19 cellular contexts compared by ENCODE assay signal in genomic region chr3:108175352-108175751, GRCh38. TPM values are rescaled to one million over a fixed set of nuclear protein-coding genes. Genes with fewer than 3 reads are reported as not detected.
DNase-seq lines count a peak whose midpoint lies in the region; ATAC-seq, FAIRE-seq and TF ChIP-seq lines count a peak whose summit lies in the region.
"Had no signal": no experiment of that assay in that cellular context is flagged by ENCODE, and none has a peak within 500 bp of the region (broad histone marks: within the 10 kb centered on the region; RNA-seq: fewer than 3 reads in every experiment).

No MANE protein-coding gene starts in this region.

- peaks cover 24% of the 10 kb centered on the region for H3K4me1 Mint-ChIP-seq in activated naive CD8-positive, alpha-beta T cell treated with anti-CD3 and anti-CD28 coated beads for 36 hours

- H3K27ac Mint-ChIP-seq in activated naive CD8-positive, alpha-beta T cell treated with anti-CD3 and anti-CD28 coated beads for 36 hours = no peak overlapping the region
- H3K27ac Mint-ChIP-seq: activated B cell treated with CpG ODN at 0.5 μM for 24 hours, CD14-positive monocyte, naive B cell, type B pancreatic cell had no signal

- H3K27ac ChIP-seq in iPS-20b (ENCODE audit: low read length) = no peak overlapping the region
- H3K27ac ChIP-seq: brain microvascular endothelial cell, ovary, sigmoid colon, stomach had no signal

- no peaks in the 10 kb centered on the region for H3K9me3 ChIP-seq in iPS-20b (ENCODE audit: insufficient read depth, low read depth, low read length)
- H3K9me3 ChIP-seq: ovary, sigmoid colon, stomach had no signal

- no peaks in the 10 kb centered on the region for H3K36me3 ChIP-seq in iPS-20b (ENCODE audit: insufficient read depth, low read depth, low read length)
- H3K36me3 ChIP-seq: brain microvascular endothelial cell, ovary, sigmoid colon, stomach had no signal

- peaks cover 10% of the 10 kb centered on the region for H3K36me3 Mint-ChIP-seq in activated naive CD8-positive, alpha-beta T cell treated with anti-CD3 and anti-CD28 coated beads for 36 hours

- H3K9ac ChIP-seq in iPS-20b (ENCODE audit: low read depth, low read length) = peak overlapping the region; percentile 38; the same call in 1 of the 2 replicates

- no peak for TF ChIP-seq POLR2A in H54 (IDR thresholded peaks at IDR 0.05; ENCODE audit: low read depth, low read length)

- H3K4me3 ChIP-seq in iPS-20b (ENCODE audit: low read length) = no peak overlapping the region
- H3K4me3 ChIP-seq: ovary, sigmoid colon, stomach had no signal

- H3K4me3 Mint-ChIP-seq in activated naive CD8-positive, alpha-beta T cell treated with anti-CD3 and anti-CD28 coated beads for 36 hours = peak overlapping the region; percentile 47
- H3K4me3 Mint-ChIP-seq: activated B cell treated with CpG ODN at 0.5 μM for 24 hours, CD14-positive monocyte, naive B cell, type B pancreatic cell had no signal

- DNase-seq in activated CD4-positive, CD25-positive, alpha-beta regulatory T cell treated with anti-CD3 and anti-CD28 coated beads, Interleukin-2, amount 50 U/mL, for 72 hours = no peak
- DNase-seq in H54 (ENCODE audit: insufficient read length, low spot score) (no peak), medulla oblongata (ENCODE audit: extremely low spot score) (no peak), kidney glomerular epithelial cell (lab: John Stamatoyannopoulos, UW) (no peak)
- DNase-seq in activated naive CD8-positive, alpha-beta T cell treated with anti-CD3 and anti-CD28 coated beads for 36 hours = no peak
- DNase-seq: activated B cell treated with CpG ODN at 0.5 μM for 24 hours; activated gamma-delta T cell treated with Interleukin-2 at 50 U/mL for 16 hours; brain microvascular endothelial cell; naive B cell; NCI-H1694 treated with DMSO at 0.1 percent for 48 hours; ovary; sigmoid colon; stimulated activated CD4-positive, alpha-beta T cell treated with anti-CD3 and anti-CD28 coated beads, Interleukin-1b, Interleukin-23, amount 100 ng/mL, for 48 hours; stomach had no signal

- H3K4me1 ChIP-seq in iPS-20b (ENCODE audit: insufficient read depth, low read length) = peaks cover 13% of the 10 kb centered on the region

- FAIRE-seq in H54 (lab: Jason Lieb, UNC) = peak; percentile 66

- ATAC-seq in activated CD4-positive, CD25-positive, alpha-beta regulatory T cell treated with anti-CD3 and anti-CD28 coated beads, Interleukin-2, amount 50 U/mL, for 24 hours = peak; percentile 68 to 79
- no peak for ATAC-seq in GM21360 (IDR thresholded peaks at IDR 0.05; ENCODE audit: unreplicated experiment)

- H3K9me3 Mint-ChIP-seq in activated naive CD8-positive, alpha-beta T cell treated with anti-CD3 and anti-CD28 coated beads for 36 hours = no peaks in the 10 kb centered on the region
- H3K9me3 Mint-ChIP-seq: activated B cell treated with CpG ODN at 0.5 μM for 24 hours, CD14-positive monocyte, naive B cell, type B pancreatic cell had no signal

- no peaks in the 10 kb centered on the region for H3K27me3 Mint-ChIP-seq in activated naive CD8-positive, alpha-beta T cell treated with anti-CD3 and anti-CD28 coated beads for 36 hours
- H3K27me3 Mint-ChIP-seq: activated B cell treated with CpG ODN at 0.5 μM for 24 hours, naive B cell, type B pancreatic cell had no signal

- H3K27me3 ChIP-seq in iPS-20b (ENCODE audit: insufficient read depth, low read length) = no peaks in the 10 kb centered on the region
- H3K27me3 ChIP-seq: brain microvascular endothelial cell, ovary, sigmoid colon, stomach had no signal

RNA-seq across cellular contexts. Expression of gene IFT57, which starts 46.9 kb away (rescaled TPM):
- total RNA-seq in activated naive CD8-positive, alpha-beta T cell treated with anti-CD3 and anti-CD28 coated beads for 36 hours = 10 to 100 TPM; 34.9 to 35.3 TPM
